1 cellular context compared by ENCODE assay signal in the genomic region with DNA sequence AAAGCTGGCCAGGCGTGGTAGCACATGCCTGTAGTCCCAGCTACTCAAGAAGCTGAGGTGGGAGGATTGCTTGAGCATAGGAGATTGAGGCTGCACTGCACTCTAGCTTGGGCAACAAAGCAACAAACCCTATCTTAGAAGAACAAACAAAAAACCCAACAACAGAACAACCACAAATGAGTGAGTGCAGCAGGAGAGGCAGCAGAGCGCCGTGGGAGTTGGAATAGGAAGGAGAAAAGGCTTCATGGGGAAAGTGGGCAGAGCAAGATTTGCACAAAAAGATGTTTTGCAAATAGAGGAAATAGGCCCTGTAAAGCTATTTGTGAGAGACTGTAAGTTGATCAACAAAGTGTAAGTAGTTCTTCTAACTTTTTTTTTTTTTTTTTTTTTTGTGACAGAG.
TF ChIP-seq lines count a peak whose summit lies in the region.

No MANE protein-coding gene starts in this region.

TF ChIP-seq in HEK293, 187 proteins besides CTCF, POLR2A, EP300 and RAD21 (continued from another document):
- TF ChIP-seq, protein P1, sequence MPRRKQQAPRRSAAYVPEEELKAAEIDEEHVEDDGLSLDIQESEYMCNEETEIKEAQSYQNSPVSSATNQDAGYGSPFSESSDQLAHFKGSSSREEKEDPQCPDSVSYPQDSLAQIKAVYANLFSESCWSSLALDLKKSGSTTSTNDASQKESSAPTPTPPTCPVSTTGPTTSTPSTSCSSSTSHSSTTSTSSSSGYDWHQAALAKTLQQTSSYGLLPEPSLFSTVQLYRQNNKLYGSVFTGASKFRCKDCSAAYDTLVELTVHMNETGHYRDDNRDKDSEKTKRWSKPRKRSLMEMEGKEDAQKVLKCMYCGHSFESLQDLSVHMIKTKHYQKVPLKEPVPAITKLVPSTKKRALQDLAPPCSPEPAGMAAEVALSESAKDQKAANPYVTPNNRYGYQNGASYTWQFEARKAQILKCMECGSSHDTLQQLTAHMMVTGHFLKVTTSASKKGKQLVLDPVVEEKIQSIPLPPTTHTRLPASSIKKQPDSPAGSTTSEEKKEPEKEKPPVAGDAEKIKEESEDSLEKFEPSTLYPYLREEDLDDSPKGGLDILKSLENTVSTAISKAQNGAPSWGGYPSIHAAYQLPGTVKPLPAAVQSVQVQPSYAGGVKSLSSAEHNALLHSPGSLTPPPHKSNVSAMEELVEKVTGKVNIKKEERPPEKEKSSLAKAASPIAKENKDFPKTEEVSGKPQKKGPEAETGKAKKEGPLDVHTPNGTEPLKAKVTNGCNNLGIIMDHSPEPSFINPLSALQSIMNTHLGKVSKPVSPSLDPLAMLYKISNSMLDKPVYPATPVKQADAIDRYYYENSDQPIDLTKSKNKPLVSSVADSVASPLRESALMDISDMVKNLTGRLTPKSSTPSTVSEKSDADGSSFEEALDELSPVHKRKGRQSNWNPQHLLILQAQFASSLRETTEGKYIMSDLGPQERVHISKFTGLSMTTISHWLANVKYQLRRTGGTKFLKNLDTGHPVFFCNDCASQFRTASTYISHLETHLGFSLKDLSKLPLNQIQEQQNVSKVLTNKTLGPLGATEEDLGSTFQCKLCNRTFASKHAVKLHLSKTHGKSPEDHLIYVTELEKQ (tag by site-specific recombination; IDR thresholded peaks at IDR 0.05; ENCODE audit: borderline replicate concordance) = no peak
- no peak for TF ChIP-seq TRIM28 (IDR thresholded peaks at IDR 0.05; ENCODE audit: borderline replicate concordance, low read length)
